ENCODE assay signal across 23 cellular contexts in genomic region chr18:24991220-24991575, GRCh38.
DNase-seq lines count a peak whose midpoint lies in the region; ATAC-seq and TF ChIP-seq lines count a peak whose summit lies in the region.
"Had no signal": no experiment of that assay in that cellular context is flagged by ENCODE, and none has a peak within 500 bp of the region (broad histone marks: within the 10 kb centered on the region; RNA-seq: fewer than 3 reads in every experiment).

No MANE protein-coding gene starts in this region.

- H3K36me3 ChIP-seq in heart left ventricle, result no peaks in the 10 kb centered on the region
- H3K36me3 ChIP-seq in right atrium auricular region, result no peaks in the 10 kb centered on the region
- H3K36me3 ChIP-seq in skeletal muscle tissue (ENCODE audit: control insufficient read depth in 3 of 3, insufficient read depth in 3 of 3, low read length in 3 of 3), result no peaks in the 10 kb centered on the region
- H3K36me3 ChIP-seq in PC-3 (ENCODE audit: low read depth, low read length), result no peaks in the 10 kb centered on the region
- no peaks in the 10 kb centered on the region for H3K36me3 ChIP-seq in effector memory CD4-positive, alpha-beta T cell (ENCODE audit: control insufficient read depth, insufficient read depth, low read length)
- H3K36me3 ChIP-seq: HAP-1 had no signal

- ATAC-seq in Right ventricle myocardium superior (ENCODE audit: poor library complexity) (no peak), heart left ventricle (no peak), PC-3 (no peak), HG02970 (IDR thresholded peaks at IDR 0.05; ENCODE audit: low FRiP score, unreplicated experiment) (no peak)
- ATAC-seq: GM23338, Panc1 had no signal

- H3K27me3 Mint-ChIP-seq in nephron (ENCODE audit: low read depth), result peaks cover 4% of the 10 kb centered on the region
- H3K27me3 Mint-ChIP-seq: CD8-positive, alpha-beta memory T cell had no signal

- no peaks in the 10 kb centered on the region for H3K9me3 Mint-ChIP-seq in nephron
- H3K9me3 Mint-ChIP-seq: GM23338 had no signal

- H3K9me3 ChIP-seq in heart left ventricle (no peaks in the 10 kb centered on the region), right atrium auricular region (no peaks in the 10 kb centered on the region), skeletal muscle tissue (ENCODE audit: control insufficient read depth in 3 of 3, low read length in 3 of 3) (no peaks in the 10 kb centered on the region), PC-3 (ENCODE audit: low read length) (no peaks in the 10 kb centered on the region)
- no peaks in the 10 kb centered on the region for H3K9me3 ChIP-seq in effector memory CD4-positive, alpha-beta T cell (ENCODE audit: control insufficient read depth, low read length)
- H3K9me3 ChIP-seq: HAP-1 had no signal

- no peaks in the 10 kb centered on the region for H3K9me2 ChIP-seq in PC-3 (replicated peaks; ENCODE audit: low read length)

- H3K4me1 ChIP-seq in heart left ventricle, result peaks cover 0 to 25% (median 9%) of the 10 kb centered on the region in 12 donors
- peaks cover 0 to 35% of the 10 kb centered on the region in 2 donors for H3K4me1 ChIP-seq in right atrium auricular region
- peaks cover 27 to 38% (median 33%) of the 10 kb centered on the region in 3 donors for H3K4me1 ChIP-seq in skeletal muscle tissue (ENCODE audit: control insufficient read depth in 3 of 3, insufficient read depth in 3 of 3, low read length in 3 of 3)
- H3K4me1 ChIP-seq in PC-3 (ENCODE audit: insufficient read depth, low read length), result peaks cover 14% of the 10 kb centered on the region
- H3K4me1 ChIP-seq in effector memory CD4-positive, alpha-beta T cell (ENCODE audit: control insufficient read depth, insufficient read depth, low read length, poor library complexity, severe bottlenecking), result no peaks in the 10 kb centered on the region

- H3K27me3 ChIP-seq in heart left ventricle, result no peaks in the 10 kb centered on the region
- H3K27me3 ChIP-seq in right atrium auricular region, result no peaks in the 10 kb centered on the region
- H3K27me3 ChIP-seq in skeletal muscle tissue (ENCODE audit: control insufficient read depth in 3 of 3, insufficient read depth in 3 of 3, low read length in 3 of 3), result no peaks in the 10 kb centered on the region
- peaks cover 26% of the 10 kb centered on the region for H3K27me3 ChIP-seq in PC-3 (ENCODE audit: low read length)
- H3K27me3 ChIP-seq in effector memory CD4-positive, alpha-beta T cell (replicated peaks; ENCODE audit: control insufficient read depth, insufficient read depth, low read length, poor library complexity, severe bottlenecking), result no peaks in the 10 kb centered on the region

- TF ChIP-seq CTCF in heart left ventricle (IDR thresholded peaks at IDR 0.05), result no peak
- TF ChIP-seq CTCF in right atrium auricular region (IDR thresholded peaks at IDR 0.05), result no peak
- no peak for TF ChIP-seq CTCF in nephron (IDR thresholded peaks at IDR 0.05; ENCODE audit: unreplicated experiment in 3 of 3)
- TF ChIP-seq CTCF in PC-3 (conservative IDR thresholded peaks at IDR 0.05; ENCODE audit: low read depth, low read length), result no peak

- no peak overlapping the region for H3K27ac ChIP-seq in heart left ventricle
- H3K27ac ChIP-seq in right atrium auricular region, result peak overlapping the region; percentile 64 to 90
- H3K27ac ChIP-seq in skeletal muscle tissue (ENCODE audit: low read depth, low read length), result peak overlapping the region; percentile 11
- no peak overlapping the region for H3K27ac ChIP-seq in PC-3 (ENCODE audit: low read length)
- H3K27ac ChIP-seq in effector memory CD4-positive, alpha-beta T cell (ENCODE audit: insufficient read depth, low read length, poor library complexity, severe bottlenecking), result no peak overlapping the region
- H3K27ac ChIP-seq: C4-2B, KMS-11 had no signal

- intact Hi-C loops in Right ventricle myocardium superior (cut with DNase I), result no loop called here
- intact Hi-C loops in heart left ventricle (cut with DNase I), result no loop called here
- intact Hi-C loops in PC-3 (cut with micrococcal nuclease), result no loop called here

- H3K9ac ChIP-seq in skeletal muscle tissue (ENCODE audit: low read depth in 1 of 3, low read length in 3 of 3) (peak overlapping the region in 1 of 3 donors; percentile 32), PC-3 (ENCODE audit: low read length) (no peak overlapping the region)
- H3K9ac ChIP-seq: KMS-11 had no signal

- no peak for TF ChIP-seq POLR2A in heart left ventricle (IDR thresholded peaks at IDR 0.05)

- WGBS in heart left ventricle, 4 donors, result 68 to 77% (median 74%) methylated on average over 12 of the region's 12 CpGs

- POLR2A ChIA-PET in PC-3 (lab: Charles Lee; ENCODE audit: unreplicated experiment), result no interaction called here

- no peak overlapping the region for H3K4me2 ChIP-seq in PC-3 (ENCODE audit: low read length)
- H3K4me2 ChIP-seq: GM23338, KMS-11 had no signal

- H3K4me1 Mint-ChIP-seq in nephron, result peaks cover 51% of the 10 kb centered on the region
- H3K4me1 Mint-ChIP-seq: CD8-positive, alpha-beta memory T cell had no signal

- H3K4me3 ChIP-seq in heart left ventricle, result no peak overlapping the region
- H3K4me3 ChIP-seq in right atrium auricular region, result no peak overlapping the region
- H3K4me3 ChIP-seq in skeletal muscle tissue (ENCODE audit: low read length in 3 of 3), result peak overlapping the region; percentile 14 to 54 (median 31)
- no peak overlapping the region for H3K4me3 ChIP-seq in PC-3 (ENCODE audit: low read length)
- H3K4me3 ChIP-seq in effector memory CD4-positive, alpha-beta T cell (ENCODE audit: insufficient read depth, low read depth, low read length, poor library complexity, severe bottlenecking), result no peak overlapping the region
- H3K4me3 ChIP-seq: GM23338, HAP-1 had no signal

- DNase-seq in Right ventricle myocardium superior (peak; percentile 47), heart left ventricle (no peak), right atrium auricular region (ENCODE audit: low spot score) (no peak), PC-3 (no peak)
- no peak for DNase-seq in effector memory CD4-positive, alpha-beta T cell
- DNase-seq: 8988T; AML-193; Calu3; CD8-positive, alpha-beta memory T cell; DMS153; NCI-H1105 treated with DMSO at 0.1 percent for 48 hours; NCI-H2029 treated with DMSO at 0.1 percent for 48 hours; NCI-H226; NCI-H510A treated with DMSO at 0.1 percent for 48 hours; NCI-H748 treated with DMSO at 0.1 percent for 48 hours had no signal

- BruUV-seq in PC-3 (replicated peaks; lab: Mats Ljungman, UMichigan), result no TSS peak

- H4K20me1 ChIP-seq in PC-3 (ENCODE audit: low read length), result no peaks in the 10 kb centered on the region

- CTCF ChIA-PET in PC-3 (lab: Charles Lee), result no interaction called here

- H3K36me3 Mint-ChIP-seq in nephron (ENCODE audit: low read depth), result no peaks in the 10 kb centered on the region
- H3K36me3 Mint-ChIP-seq: CD8-positive, alpha-beta memory T cell had no signal

- H3K79me2 ChIP-seq in PC-3 (ENCODE audit: low read length), result no peaks in the 10 kb centered on the region

- H3K4me3 Mint-ChIP-seq in nephron, result peak overlapping the region in 1 of 3 experiments; percentile 4
- H3K4me3 Mint-ChIP-seq: CD8-positive, alpha-beta memory T cell; GM23338 had no signal

- peak overlapping the region; percentile 28 to 83 (median 71) for H3K27ac Mint-ChIP-seq in nephron
- H3K27ac Mint-ChIP-seq: CD8-positive, alpha-beta memory T cell; GM23338 had no signal

- H3F3A ChIP-seq in PC-3 (ENCODE audit: low read length, unreplicated experiment), result no peaks in the 10 kb centered on the region

- no peak overlapping the region for H2AFZ ChIP-seq in PC-3 (ENCODE audit: low read length)
- H2AFZ ChIP-seq: GM23338 had no signal

Comparison
In these comparisons a context has a peak if more than half of its experiments do, and no peak if none do; other contexts are left out.
1. H3K27ac ChIP-seq: peak in right atrium auricular region (2 of 2) and skeletal muscle tissue (single experiment); none in heart left ventricle (0 of 12), PC-3 (single experiment) and effector memory CD4-positive, alpha-beta T cell (single experiment).
2. H3K4me3 ChIP-seq: peak in skeletal muscle tissue (3 of 3); none in heart left ventricle (0 of 12), right atrium auricular region (0 of 2), PC-3 (single experiment) and effector memory CD4-positive, alpha-beta T cell (single experiment).